Comparison of ENCODE assay signal across 8 cellular contexts in the genomic region with DNA sequence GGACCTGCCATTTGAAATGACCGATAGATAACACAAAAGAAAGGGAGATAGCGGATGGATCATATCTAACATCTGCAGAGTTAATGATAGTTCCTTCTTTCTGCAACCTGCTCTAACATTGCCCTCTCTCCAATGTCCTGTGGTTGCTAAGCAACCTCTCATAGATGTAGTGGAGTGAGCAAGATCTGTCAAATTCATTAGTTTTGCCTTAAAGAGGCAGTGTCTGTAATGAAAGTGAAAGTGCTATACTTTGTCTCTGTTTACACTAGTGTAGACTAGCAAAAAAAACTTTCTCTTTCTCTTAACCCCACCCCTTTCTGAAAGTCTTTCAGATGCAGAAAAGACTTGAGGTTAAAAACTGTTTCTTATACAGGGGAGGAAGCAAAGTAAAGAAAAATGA.
DNase-seq lines count a peak whose midpoint lies in the region; ATAC-seq and TF ChIP-seq lines count a peak whose summit lies in the region.

No MANE protein-coding gene starts in this region.

- H3K36me3 ChIP-seq in BLaER1 treated with 17β-estradiol and CSF1 and Interleukin-3, amounts not matched to agents 10 nM and 100 nM, result no peaks in the 10 kb centered on the region
- no peaks in the 10 kb centered on the region for H3K36me3 ChIP-seq in right lobe of liver

- no peaks in the 10 kb centered on the region for H3K36me3 Mint-ChIP-seq in activated naive CD4-positive, alpha-beta T cell treated with anti-CD3 and anti-CD28 coated beads, Interleukin-2, amount 50 U/mL, for 72 hours

- no peaks in the 10 kb centered on the region for H3K9me3 ChIP-seq in BLaER1 treated with 17β-estradiol and CSF1 and Interleukin-3, amounts not matched to agents 10 nM and 100 nM (replicated peaks in 1 of 11)
- H3K9me3 ChIP-seq in right lobe of liver, result no peaks in the 10 kb centered on the region

- no peaks in the 10 kb centered on the region for H4K20me1 ChIP-seq in BLaER1 treated with 17β-estradiol and CSF1 and Interleukin-3, amounts not matched to agents 10 nM and 100 nM

- TF ChIP-seq POLR2A in right lobe of liver (IDR thresholded peaks at IDR 0.05) (no peak), erythroblast (IDR thresholded peaks at IDR 0.05; ENCODE audit: low read length) (no peak)

- no peak for DNase-seq in activated naive CD4-positive, alpha-beta T cell treated with anti-CD3 and anti-CD28 coated beads, Interleukin-2, amount 50 U/mL, for 72 hours (ENCODE audit: low spot score in 2 of 2)
- DNase-seq in right lobe of liver (no peak), erythroblast (lab: John Stamatoyannopoulos, UW) (no peak), middle frontal gyrus (ENCODE audit: extremely low spot score, low spot score) (no peak), UCSD-AML1 (lab: John Stamatoyannopoulos, UW; ENCODE audit: unreplicated experiment) (no peak)

- 39% methylated on average over 2 of the region's 2 CpGs for WGBS in right lobe of liver (ENCODE audit: insufficient coverage, low coverage, low lambda C conversion rate, missing lambda C conversion rate)

- ATAC-seq in GM19372 (IDR thresholded peaks at IDR 0.05; ENCODE audit: low read depth, unreplicated experiment) (peak; percentile 88), HG03432 (IDR thresholded peaks at IDR 0.05; ENCODE audit: unreplicated experiment) (peak; percentile 89), right lobe of liver (peak; percentile 72 to 90 (median 80))
- peak; percentile 90 to 94 for ATAC-seq in activated naive CD4-positive, alpha-beta T cell treated with anti-CD3 and anti-CD28 coated beads, Interleukin-2, amount 50 U/mL, for 72 hours

- intact Hi-C loops in right lobe of liver (cut with DNase I), result no loop called here

- H3K27ac ChIP-seq in BLaER1 treated with 17β-estradiol and CSF1 and Interleukin-3, amounts not matched to agents 10 nM and 100 nM, result no peak overlapping the region
- no peak overlapping the region for H3K27ac ChIP-seq in right lobe of liver

- peak overlapping the region; percentile 75 to 88 for H3K27ac Mint-ChIP-seq in activated naive CD4-positive, alpha-beta T cell treated with anti-CD3 and anti-CD28 coated beads, Interleukin-2, amount 50 U/mL, for 72 hours

- peak overlapping the region; percentile 10 to 61 (median 48); a peak in 19 of 22 replicates for H3K4me2 ChIP-seq in BLaER1 treated with 17β-estradiol and CSF1 and Interleukin-3, amounts not matched to agents 10 nM and 100 nM

- H3K9ac ChIP-seq in BLaER1 treated with 17β-estradiol and CSF1 and Interleukin-3, amounts not matched to agents 10 nM and 100 nM, result no peak overlapping the region

- TF ChIP-seq CTCF in right lobe of liver (IDR thresholded peaks at IDR 0.05), result no peak

- H3K4me1 ChIP-seq in BLaER1 treated with 17β-estradiol and CSF1 and Interleukin-3, amounts not matched to agents 10 nM and 100 nM, result peaks cover 4 to 17% (median 11%) of the 10 kb centered on the region in 10 experiments; a peak in 16 of 20 replicates
- H3K4me1 ChIP-seq in right lobe of liver, result no peaks in the 10 kb centered on the region

- H3K27me3 ChIP-seq in BLaER1 treated with 17β-estradiol and CSF1 and Interleukin-3, amounts not matched to agents 10 nM and 100 nM, result no peaks in the 10 kb centered on the region
- no peaks in the 10 kb centered on the region for H3K27me3 ChIP-seq in right lobe of liver

- no peaks in the 10 kb centered on the region for H3K9me3 Mint-ChIP-seq in activated naive CD4-positive, alpha-beta T cell treated with anti-CD3 and anti-CD28 coated beads, Interleukin-2, amount 50 U/mL, for 72 hours

- H3K4me3 ChIP-seq in BLaER1 treated with 17β-estradiol and CSF1 and Interleukin-3, amounts not matched to agents 10 nM and 100 nM, result peak overlapping the region in 2 of 10 experiments; percentile 12 to 30; a peak in 2 of 20 replicates
- peak overlapping the region in 2 of 3 donors; percentile 20 to 22 for H3K4me3 ChIP-seq in right lobe of liver
